In the genomic region with DNA sequence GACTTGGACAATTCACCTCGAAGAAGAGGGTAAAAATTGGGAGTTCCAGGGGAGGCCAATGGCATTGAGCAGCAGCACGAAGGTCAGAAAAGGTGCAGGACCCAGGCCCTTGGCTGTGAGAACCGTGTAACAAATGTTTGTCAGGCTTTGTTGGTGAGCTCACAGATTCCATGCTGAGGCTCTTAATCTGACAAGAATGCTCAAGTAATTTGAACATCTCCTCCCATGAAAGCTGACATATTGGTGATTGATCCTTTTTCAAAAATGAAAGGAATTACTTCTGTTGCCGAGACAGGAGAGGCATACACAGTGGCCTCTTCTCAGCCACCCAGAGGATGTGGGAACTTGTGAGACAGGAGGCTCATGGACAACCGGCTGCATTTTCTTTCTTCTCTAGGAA, we compare ENCODE assay signal across 22 cellular contexts. TPM values are rescaled to one million over a fixed set of nuclear protein-coding genes. Genes with fewer than 3 reads are reported as not detected.
"Had no signal": no experiment of that assay in that cellular context is flagged by ENCODE, and none has a peak within 500 bp of the region (broad histone marks: within the 10 kb centered on the region; RNA-seq: fewer than 3 reads in every experiment).

No MANE protein-coding gene starts in this region.

- H3K4me1 Mint-ChIP-seq: activated naive CD4-positive, alpha-beta T cell treated with anti-CD3 and anti-CD28 coated beads, Interleukin-2, amount 50 U/mL, for 24 hours had no signal

- H3K36me3 Mint-ChIP-seq: activated naive CD4-positive, alpha-beta T cell treated with anti-CD3 and anti-CD28 coated beads, Interleukin-2, amount 50 U/mL, for 24 hours had no signal

- H3K27ac ChIP-seq: body of pancreas, SJSA1 had no signal

- DNase-seq: activated CD4-positive, alpha-beta T cell treated with anti-CD3 and anti-CD28 coated beads for 48 hours; activated CD4-positive, alpha-beta T cell treated with anti-CD3 and anti-CD28 coated beads, Interleukin-2, amount 50 U/mL, for 4 hours; activated CD4-positive, CD25-positive, alpha-beta regulatory T cell treated with anti-CD3 and anti-CD28 coated beads, Interleukin-2, amount 50 U/mL, for 72 hours; activated CD8-positive, alpha-beta memory T cell treated with anti-CD3 and anti-CD28 coated beads, Interleukin-2, amount 50 U/mL, for 48 hours; activated CD8-positive, alpha-beta T cell treated with anti-CD3 and anti-CD28 coated beads, Interleukin-2, amount 10 ng/mL, durations not matched to agents 7 days and 5 days; activated naive CD4-positive, alpha-beta T cell; activated T-cell treated with anti-CD3 and anti-CD28 coated beads, Interleukin-2, amount 50 U/mL, for 1 hour; aorta; body of pancreas; central memory CD4-positive, alpha-beta T cell; MM.1S; NCI-H1105 treated with DMSO at 0.1 percent for 48 hours; NCI-H1436 treated with DMSO at 0.1 percent for 48 hours; NCI-H187; NCI-H2081; NCI-H446; NCI-H524; PC-3; SHP77 had no signal

- H3K4me3 Mint-ChIP-seq: activated CD8-positive, alpha-beta T cell treated with anti-CD3 and anti-CD28 coated beads, Interleukin-2, amount 10 ng/mL, durations not matched to agents 7 days and 5 days; activated naive CD4-positive, alpha-beta T cell treated with anti-CD3 and anti-CD28 coated beads, Interleukin-2, amount 50 U/mL, for 24 hours; T-helper 1 cell treated with Interleukin-12 subunit alpha and Interleukin-12 subunit beta and Interleukin-4 antibody, amounts not matched to agents 30 μg/mL and 1 μg/mL, for 36 hours had no signal

- H3K27ac Mint-ChIP-seq: activated CD8-positive, alpha-beta T cell treated with anti-CD3 and anti-CD28 coated beads, Interleukin-2, amount 10 ng/mL, durations not matched to agents 7 days and 5 days; activated naive CD4-positive, alpha-beta T cell treated with anti-CD3 and anti-CD28 coated beads, Interleukin-2, amount 50 U/mL, for 24 hours; T-helper 1 cell treated with Interleukin-12 subunit alpha and Interleukin-12 subunit beta and Interleukin-4 antibody, amounts not matched to agents 30 μg/mL and 1 μg/mL, for 36 hours had no signal

- ATAC-seq: activated CD8-positive, alpha-beta T cell treated with anti-CD3 and anti-CD28 coated beads, Interleukin-2, amount 10 ng/mL, durations not matched to agents 7 days and 5 days; body of pancreas; PC-3 had no signal

- H3K4me3 ChIP-seq: body of pancreas, SJSA1 had no signal

- H3K27me3 ChIP-seq: body of pancreas, SJSA1 had no signal

- H3K36me3 ChIP-seq: SJSA1 had no signal

- H3K4me1 ChIP-seq: SJSA1 had no signal

- H3K9me3 ChIP-seq: body of pancreas, SJSA1 had no signal

- H3K9me3 Mint-ChIP-seq: activated naive CD4-positive, alpha-beta T cell treated with anti-CD3 and anti-CD28 coated beads, Interleukin-2, amount 50 U/mL, for 24 hours; T-helper 1 cell treated with Interleukin-12 subunit alpha and Interleukin-12 subunit beta and Interleukin-4 antibody, amounts not matched to agents 30 μg/mL and 1 μg/mL, for 36 hours had no signal

RNA-seq across cellular contexts. Expression of a gene that starts 11.6 kb away (rescaled TPM):
- total RNA-seq: activated CD8-positive, alpha-beta T cell treated with anti-CD3 and anti-CD28 coated beads, Interleukin-2, amount 10 ng/mL, durations not matched to agents 7 days and 5 days had no signal
